Comparison of ENCODE assay signal across 8 cellular contexts in genomic region chr1:112390775-112391602, GRCh38. TPM values are rescaled to one million over a fixed set of nuclear protein-coding genes. Genes with fewer than 3 reads are reported as not detected.
A peak's percentile ranks its signal among the peaks of the same experiment; 100 is the strongest.
DNase-seq lines count a peak whose midpoint lies in the region; ATAC-seq and TF ChIP-seq lines count a peak whose summit lies in the region.

No MANE protein-coding gene starts in this region.

- H3K27me3 ChIP-seq in PC-3 (ENCODE audit: low read length) = no peaks in the 10 kb centered on the region

- in situ Hi-C loops in KBM-7 (cut with MboI; ENCODE audit: low pct_unique_long_range_greater_than_20kb, low sequenced_read_pairs) = loop anchor here (25.0 kb wide), 1 partner anchor 221 kb away; the partner anchor contains the start of genes CAPZA1 and ST7L

- H3K27me3 Mint-ChIP-seq in activated T-cell treated with anti-CD3 and anti-CD28 coated beads, Interleukin-2, amount 50 U/mL, for 24 hours = peaks cover 54% of the 10 kb centered on the region

- peak overlapping the region; percentile 41 for H3K27ac Mint-ChIP-seq in activated T-cell treated with anti-CD3 and anti-CD28 coated beads, Interleukin-2, amount 50 U/mL, for 24 hours

- POLR2A ChIA-PET in PC-3 (lab: Charles Lee; ENCODE audit: unreplicated experiment) = interaction anchor here (0.6 kb wide), 2 partner anchors 282 to 912 kb away, joined by 3 to 4 read pairs; no protein-coding TSS in a partner anchor

- ATAC-seq in GM21526 (IDR thresholded peaks at IDR 0.05; ENCODE audit: low FRiP score, unreplicated experiment) (peak; percentile 66), PC-3 (peak; percentile 58), esophagus mucosa (peak; percentile 79)

- peaks cover 32% of the 10 kb centered on the region for H3K4me1 ChIP-seq in PC-3 (ENCODE audit: insufficient read depth, low read length)

- H3K4me1 Mint-ChIP-seq in activated T-cell treated with anti-CD3 and anti-CD28 coated beads, Interleukin-2, amount 50 U/mL, for 24 hours (ENCODE audit: low read depth) = peaks cover 35% of the 10 kb centered on the region

- H3K27ac ChIP-seq in PC-3 (ENCODE audit: low read length) = peak overlapping the region; percentile 34

- no peaks in the 10 kb centered on the region for H3F3A ChIP-seq in PC-3 (ENCODE audit: low read length, unreplicated experiment)

- intact Hi-C loops in PC-3 (cut with micrococcal nuclease) = loop anchor here (1.0 to 5.0 kb wide), 3 partner anchors 75 to 314 kb away; partner anchors contain the start of gene MOV10

- no TSS peak for BruUV-seq in PC-3 (replicated peaks; lab: Mats Ljungman, UMichigan)

- DNase-seq in COR-L47 (lab: John Stamatoyannopoulos, UW) (peak; percentile 93), KBM-7 (peak; percentile 97), PC-3 (peak; percentile 98), myocyte (ENCODE audit: low read depth) (peak; percentile 97)
- peak; percentile 84 for DNase-seq in activated T-cell treated with anti-CD3 and anti-CD28 coated beads, Interleukin-2, amount 50 U/mL, for 24 hours
- peak; percentile 51 for DNase-seq in stimulated activated CD8-positive, alpha-beta memory T cell treated with anti-CD3 and anti-CD28 coated beads, Interleukin-7, amount 100 ng/mL, for 24 hours (ENCODE audit: low read depth)

- H4K20me1 ChIP-seq in PC-3 (ENCODE audit: low read length) = no peaks in the 10 kb centered on the region

- H3K4me3 ChIP-seq in PC-3 (ENCODE audit: low read length) = peak overlapping the region; percentile 74

- H3K4me3 Mint-ChIP-seq in activated T-cell treated with anti-CD3 and anti-CD28 coated beads, Interleukin-2, amount 50 U/mL, for 24 hours = peak overlapping the region; percentile 61

- peaks cover 2% of the 10 kb centered on the region for H3K36me3 Mint-ChIP-seq in activated T-cell treated with anti-CD3 and anti-CD28 coated beads, Interleukin-2, amount 50 U/mL, for 24 hours (ENCODE audit: low read depth)

- peak overlapping the region; percentile 53 for H3K9ac ChIP-seq in PC-3 (ENCODE audit: low read length)

- no peaks in the 10 kb centered on the region for H3K36me3 ChIP-seq in PC-3 (ENCODE audit: low read depth, low read length)

- no peaks in the 10 kb centered on the region for H3K9me3 Mint-ChIP-seq in activated T-cell treated with anti-CD3 and anti-CD28 coated beads, Interleukin-2, amount 50 U/mL, for 24 hours

- no peaks in the 10 kb centered on the region for H3K79me2 ChIP-seq in PC-3 (ENCODE audit: low read length)

- no peaks in the 10 kb centered on the region for H3K9me2 ChIP-seq in PC-3 (replicated peaks; ENCODE audit: low read length)

- no peaks in the 10 kb centered on the region for H3K9me3 ChIP-seq in PC-3 (ENCODE audit: low read length)

- TF ChIP-seq CTCF in PC-3 (conservative IDR thresholded peaks at IDR 0.05; ENCODE audit: low read depth, low read length) = peak; percentile 94

- H3K4me2 ChIP-seq in PC-3 (ENCODE audit: low read length) = peak overlapping the region; percentile 94

- H2AFZ ChIP-seq in PC-3 (ENCODE audit: low read length) = peak overlapping the region; percentile 94

- CTCF ChIA-PET in PC-3 (lab: Charles Lee) = interaction anchor here (0.5 to 1.7 kb wide), 3 partner anchors 57 to 515 kb away, joined by 3 to 9 read pairs (median 4); no protein-coding TSS in a partner anchor

RNA-seq across cellular contexts. Expression of gene CTTNBP2NL, which starts 5.0 kb away (rescaled TPM):
- total RNA-seq in PC-3 (2014; rRNA removed) = 3.7 and 9.8 TPM in 2 replicates
- 35.1 TPM for total RNA-seq in esophagus mucosa
- 11.8 and 12.2 TPM in 2 replicates for total RNA-seq in myocyte
- 10.6 TPM for polyA plus RNA-seq in myocyte (2012)

Comparison
In these comparisons a context has a peak if more than half of its experiments do, and no peak if none do; other contexts are left out.
1. Peak in every context shown above with its lines: DNase-seq, ATAC-seq, H3K4me3 ChIP-seq and H3K27ac ChIP-seq.